ENCODE assay signal across 3 cellular contexts in genomic region chr2:72999729-73000725, GRCh38.
TF ChIP-seq lines count a peak whose summit lies in the region.

No MANE protein-coding gene starts in this region.

TF ChIP-seq in SK-N-SH, 30 proteins besides CTCF, POLR2A, EP300 and RAD21 (continued from another document):
- TF ChIP-seq MAX (IDR thresholded peaks at IDR 0.05; ENCODE audit: low read depth) (no peak), CHD2 (IDR thresholded peaks at IDR 0.05; ENCODE audit: low read length, partially characterized antibody) (no peak), RFX5 (IDR thresholded peaks at IDR 0.05; ENCODE audit: low read length) (no peak)

TF ChIP-seq in SK-N-SH treated with all-trans-retinoic acid at 6 μM for 48 hours, 23 proteins besides CTCF, POLR2A, EP300 and RAD21 (continued from another document):
- no peak for TF ChIP-seq TSHZ2 (CRISPR knock-in tag; IDR thresholded peaks at IDR 0.05)
- no peak for TF ChIP-seq ZNF70 (CRISPR knock-in tag; IDR thresholded peaks at IDR 0.05)
- TF ChIP-seq ZNF565 (CRISPR knock-in tag; conservative IDR thresholded peaks at IDR 0.05; ENCODE audit: low read depth), result no peak

TF ChIP-seq in H1, 55 proteins besides CTCF, POLR2A, EP300 and RAD21 (continued from another document):
- TF ChIP-seq HDAC6 (IDR thresholded peaks at IDR 0.05; ENCODE audit: low read depth, low read length), result no peak
